1 cellular context compared by ENCODE assay signal in genomic region chr6:139654888-139655782, GRCh38.
TF ChIP-seq lines count a peak whose summit lies in the region.

No MANE protein-coding gene starts in this region.

TF ChIP-seq in HepG2, 621 proteins besides CTCF, POLR2A, EP300 and RAD21 (continued from another document):
- TF ChIP-seq DZIP1 (CRISPR knock-in tag; IDR thresholded peaks at IDR 0.05) = no peak
- 0 out of 2 replicates have a peak, but pooled peaks have one; percentile 19 for TF ChIP-seq HNF4G (IDR thresholded peaks at IDR 0.05; ENCODE audit: borderline replicate concordance, low read depth, low read length)
- TF ChIP-seq HNF4G (CRISPR knock-in tag; IDR thresholded peaks at IDR 0.05; ENCODE audit: borderline replicate concordance, low read depth) = no peak
- no peak for TF ChIP-seq GMEB2 (CRISPR knock-in tag; IDR thresholded peaks at IDR 0.05; ENCODE audit: low read depth)
- no peak for TF ChIP-seq CHD4 (IDR thresholded peaks at IDR 0.05; ENCODE audit: borderline replicate concordance, low read length)
- no peak for TF ChIP-seq ZNF776 (CRISPR knock-in tag; IDR thresholded peaks at IDR 0.05)
- TF ChIP-seq ZNF614 (CRISPR knock-in tag; IDR thresholded peaks at IDR 0.05; ENCODE audit: borderline replicate concordance) = no peak
- TF ChIP-seq FOXA1 (IDR thresholded peaks at IDR 0.05) = no peak
- 0 out of 2 replicates have a peak, but pooled peaks have one; percentile 9 for TF ChIP-seq FOXA1 (CRISPR knock-in tag; IDR thresholded peaks at IDR 0.05)
- no peak for TF ChIP-seq NONO (IDR thresholded peaks at IDR 0.05)
- TF ChIP-seq NONO (CRISPR knock-in tag; conservative IDR thresholded peaks at IDR 0.05) = no peak
- TF ChIP-seq CREB1 (IDR thresholded peaks at IDR 0.05) = no peak
- TF ChIP-seq CREB1 (CRISPR knock-in tag; IDR thresholded peaks at IDR 0.05) = peak; percentile 40; the same call in 1 of the 2 replicates
